Comparison of ENCODE assay signal across 25 cellular contexts in the genomic region with DNA sequence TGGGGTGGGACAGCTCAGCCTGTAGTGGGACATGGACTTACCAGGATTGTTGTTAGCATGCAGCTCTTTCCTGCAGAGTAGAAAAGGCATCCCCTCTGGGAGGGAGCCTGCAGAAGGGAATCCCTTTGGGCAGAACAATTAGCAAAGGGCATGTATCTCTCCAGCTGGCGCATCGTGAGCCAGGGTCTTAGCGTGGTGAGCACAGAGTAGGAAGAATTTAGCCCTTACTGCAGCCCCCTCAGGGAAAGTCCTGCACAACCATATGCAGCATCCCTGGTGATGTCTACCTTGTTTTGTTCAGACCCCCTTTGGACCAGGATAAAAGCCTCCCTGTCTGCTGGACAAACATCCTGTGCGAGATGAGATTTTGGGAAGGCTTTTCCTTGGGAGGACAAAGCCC.
"Had no signal": no experiment of that assay in that cellular context is flagged by ENCODE, and none has a peak within 500 bp of the region (broad histone marks: within the 10 kb centered on the region; RNA-seq: fewer than 3 reads in every experiment).

No MANE protein-coding gene starts in this region.

- ATAC-seq: natural killer cell; psoas muscle; right lobe of liver; stimulated activated memory B cell treated with anti-CD40 and anti-IgM and Interleukin-4, amounts not matched to agents 10 μg/mL and 1 μg/mL and 100 μg/mL, for 72 hours; stimulated activated naive CD8-positive, alpha-beta T cell treated with anti-CD3 and anti-CD28 coated beads, Interleukin-15, amount 100 ng/mL, for 72 hours had no signal

- H3K27me3 ChIP-seq: neutrophil, right lobe of liver, tibial nerve, uterus had no signal

- H3K9me3 ChIP-seq: left ventricle myocardium inferior, neutrophil, psoas muscle, right lobe of liver, tibial nerve, uterus had no signal

- H3K36me3 Mint-ChIP-seq: immature natural killer cell; mesothelial cell of epicardium; naive B cell; natural killer cell; stimulated activated memory B cell treated with anti-CD40 and anti-IgM and Interleukin-4, amounts not matched to agents 10 μg/mL and 1 μg/mL and 100 μg/mL, for 72 hours; type B pancreatic cell had no signal

- H3K4me1 ChIP-seq: left ventricle myocardium inferior, parathyroid adenoma, psoas muscle, right lobe of liver, uterus had no signal

- H3K4me1 Mint-ChIP-seq: immature natural killer cell; naive B cell; natural killer cell; stimulated activated memory B cell treated with anti-CD40 and anti-IgM and Interleukin-4, amounts not matched to agents 10 μg/mL and 1 μg/mL and 100 μg/mL, for 72 hours; stimulated activated naive CD8-positive, alpha-beta T cell treated with anti-CD3 and anti-CD28 coated beads, Interleukin-15, amount 100 ng/mL, for 72 hours had no signal

- H2AFZ ChIP-seq: parathyroid adenoma had no signal

- H3K4me3 ChIP-seq: left ventricle myocardium inferior, lung, psoas muscle, right lobe of liver, smooth muscle cell, tibial nerve, uterus had no signal

- H3K27ac ChIP-seq: left ventricle myocardium inferior, neutrophil, parathyroid adenoma, psoas muscle, right lobe of liver, tibial nerve, uterus had no signal

- H3K4me3 Mint-ChIP-seq: immature natural killer cell; mesothelial cell of epicardium; naive B cell; natural killer cell; stimulated activated memory B cell treated with anti-CD40 and anti-IgM and Interleukin-4, amounts not matched to agents 10 μg/mL and 1 μg/mL and 100 μg/mL, for 72 hours; stimulated activated naive CD8-positive, alpha-beta T cell treated with anti-CD3 and anti-CD28 coated beads, Interleukin-15, amount 100 ng/mL, for 72 hours; type B pancreatic cell had no signal

- H3K27me3 Mint-ChIP-seq: stimulated activated memory B cell treated with anti-CD40 and anti-IgM and Interleukin-4, amounts not matched to agents 10 μg/mL and 1 μg/mL and 100 μg/mL, for 72 hours; stimulated activated naive CD8-positive, alpha-beta T cell treated with anti-CD3 and anti-CD28 coated beads, Interleukin-15, amount 100 ng/mL, for 72 hours had no signal

- H3K9ac ChIP-seq: parathyroid adenoma had no signal

- H3K27ac Mint-ChIP-seq: immature natural killer cell; mesothelial cell of epicardium; naive B cell; natural killer cell; stimulated activated memory B cell treated with anti-CD40 and anti-IgM and Interleukin-4, amounts not matched to agents 10 μg/mL and 1 μg/mL and 100 μg/mL, for 72 hours; stimulated activated naive CD8-positive, alpha-beta T cell treated with anti-CD3 and anti-CD28 coated beads, Interleukin-15, amount 100 ng/mL, for 72 hours; type B pancreatic cell had no signal

- H3K9me3 Mint-ChIP-seq: immature natural killer cell; mesothelial cell of epicardium; natural killer cell; stimulated activated memory B cell treated with anti-CD40 and anti-IgM and Interleukin-4, amounts not matched to agents 10 μg/mL and 1 μg/mL and 100 μg/mL, for 72 hours; stimulated activated naive CD8-positive, alpha-beta T cell treated with anti-CD3 and anti-CD28 coated beads, Interleukin-15, amount 100 ng/mL, for 72 hours; type B pancreatic cell had no signal

- DNase-seq: hypothalamus; immature natural killer cell; left ventricle myocardium inferior; mesendoderm; naive B cell; natural killer cell; occipital lobe; psoas muscle; right lobe of liver; stimulated activated CD4-positive, alpha-beta T cell treated with anti-CD3 and anti-CD28 coated beads, Interleukin-1b, Interleukin-23, amount 100 ng/mL, for 48 hours; stimulated activated CD4-positive, alpha-beta T cell treated with anti-CD3 and anti-CD28 coated beads, Interleukin-2, amount 100 ng/mL, for 48 hours; stimulated activated CD4-positive, alpha-beta T cell treated with anti-CD3 and anti-CD28 coated beads, Interleukin-4, amount 100 ng/mL, for 4 hours; stimulated activated CD8-positive, alpha-beta memory T cell treated with anti-CD3 and anti-CD28 coated beads, Interleukin-4, amount 100 ng/mL, for 48 hours; stimulated activated naive CD4-positive, alpha-beta T cell treated with Interleukin-2 at 50 U/mL for 16 hours; stimulated activated naive CD8-positive, alpha-beta T cell treated with anti-CD3 and anti-CD28 coated beads, Interleukin-15, amount 100 ng/mL, for 72 hours; substantia nigra; uterus had no signal

- H3K36me3 ChIP-seq: left ventricle myocardium inferior, neutrophil, right lobe of liver, tibial nerve, uterus had no signal
